26 cellular contexts compared by ENCODE assay signal in genomic region chr10:16923309-16923708, GRCh38.
"Had no signal": no experiment of that assay in that cellular context is flagged by ENCODE, and none has a peak within 500 bp of the region (broad histone marks: within the 10 kb centered on the region; RNA-seq: fewer than 3 reads in every experiment).

No MANE protein-coding gene starts in this region.

- FAIRE-seq: kidney, small intestine had no signal

- H3K4me3 ChIP-seq: hepatocyte, left lung, lower lobe of right lung, neural progenitor cell, ovary, sigmoid colon, spleen, suprapubic skin, thoracic aorta, tibial artery, upper lobe of right lung, uterus had no signal

- DNase-seq: kidney; left colon; left lung; lower lobe of right lung; mesenchymal stem cell; naive B cell; natural killer cell; nephron progenitor cell; occipital lobe; ovary; retina; right cardiac atrium; sigmoid colon; small intestine; spleen; stimulated activated CD4-positive, alpha-beta T cell treated with anti-CD3 and anti-CD28 coated beads, Interleukin-4, amount 100 ng/mL, for 24 hours; stimulated activated naive CD4-positive, alpha-beta T cell; tibial artery; trophoblast cell; upper lobe of right lung; uterus had no signal

- ATAC-seq: left colon; left lung; lower lobe of right lung; natural killer cell; right cardiac atrium; stimulated activated effector memory CD8-positive, alpha-beta T cell treated with anti-CD3 and anti-CD28 coated beads, Interleukin-12 subunit alpha, Interleukin-12 subunit beta, amount 100 ng/mL, for 72 hours; upper lobe of right lung had no signal
